Comparison of ENCODE assay signal across 18 cellular contexts in the genomic region with DNA sequence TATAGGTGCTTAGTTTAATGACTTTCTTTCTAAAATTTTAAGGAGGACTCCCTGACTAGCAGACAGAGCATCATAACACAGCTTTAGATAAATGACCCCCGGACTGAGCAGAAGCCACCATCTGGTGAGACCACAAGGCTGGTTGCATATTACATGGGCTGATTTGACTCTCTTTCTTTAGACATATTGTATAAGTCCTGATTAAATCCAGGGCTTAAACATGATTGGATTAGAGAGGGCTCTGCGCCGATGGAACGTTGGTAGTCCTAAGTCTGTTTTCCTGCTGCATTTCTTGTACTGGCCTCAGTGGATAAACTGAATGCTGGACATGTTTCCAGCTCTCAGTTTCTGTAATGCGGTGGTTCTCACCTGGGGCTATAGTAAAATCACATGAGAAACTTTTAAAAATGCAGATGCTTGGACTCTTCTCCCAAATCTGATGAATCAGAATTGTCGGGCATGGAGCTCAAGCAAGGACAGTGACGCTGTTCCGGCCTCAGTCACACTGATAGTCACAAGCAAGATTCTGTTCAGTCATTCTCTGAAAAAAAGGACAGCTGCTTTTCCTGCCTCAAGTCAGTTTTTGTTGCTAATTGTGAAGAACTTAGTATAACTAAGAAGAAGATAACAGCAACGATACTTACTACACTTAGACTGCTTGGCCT. TPM values are rescaled to one million over a fixed set of nuclear protein-coding genes. Genes with fewer than 3 reads are reported as not detected.
DNase-seq lines count a peak whose midpoint lies in the region; ATAC-seq, FAIRE-seq and TF ChIP-seq lines count a peak whose summit lies in the region.
"Had no signal": no experiment of that assay in that cellular context is flagged by ENCODE, and none has a peak within 500 bp of the region (broad histone marks: within the 10 kb centered on the region; RNA-seq: fewer than 3 reads in every experiment).

No MANE protein-coding gene starts in this region.

- ATAC-seq in gastrocnemius medialis (no peak), HG03521 (IDR thresholded peaks at IDR 0.05; ENCODE audit: unreplicated experiment) (no peak)
- ATAC-seq: HepG2 had no signal

- FAIRE-seq in D721Med (lab: Jason Lieb, UNC): no peak
- FAIRE-seq: A204.1, HepG2 had no signal

- DNase-seq in D341Med (ENCODE audit: low spot score) (peak; percentile 51), D721Med (ENCODE audit: insufficient read length, low spot score) (peak; percentile 37), adrenal gland (peak; percentile 40 to 80 (median 70)), gastrocnemius medialis (no peak), NCI-H2029 (lab: John Stamatoyannopoulos, UW) (no peak)
- DNase-seq: ACHN; BE2C; C1 segment of cervical spinal cord; Caco-2; CD4-positive, CD25-positive, alpha-beta regulatory T cell; CD8-positive, alpha-beta memory T cell; DMS79 treated with DMSO at 0.1 percent for 48 hours; GF-D8; GOT3; H7 had no signal

- H3K27me3 ChIP-seq in adrenal gland: no peaks in the 10 kb centered on the region
- no peaks in the 10 kb centered on the region for H3K27me3 ChIP-seq in gastrocnemius medialis
- H3K27me3 ChIP-seq: BE2C had no signal

- peak overlapping the region; percentile 23 to 87 (median 50) for H3K27ac ChIP-seq in adrenal gland
- peak overlapping the region in 3 of 4 donors; percentile 28 to 96 (median 51) for H3K27ac ChIP-seq in gastrocnemius medialis

- H3K4me1 ChIP-seq in adrenal gland (replicated peaks in 1 of 2) (peaks cover 5 to 32% of the 10 kb centered on the region in 2 donors), gastrocnemius medialis (peaks cover 36 to 40% of the 10 kb centered on the region in 2 donors)
- H3K4me1 ChIP-seq: BE2C, Caco-2 had no signal

- H3K36me3 ChIP-seq in adrenal gland (replicated peaks in 1 of 2) (peaks cover 0 to 69% of the 10 kb centered on the region in 2 donors), gastrocnemius medialis (peaks cover 0 to 68% of the 10 kb centered on the region in 2 donors)

- in situ Hi-C loops in gastrocnemius medialis (cut with MboI; ENCODE audit: low sequenced_read_pairs in 4 of 4): no loop called here

- peak in 1 of 2 donors; percentile 32 for TF ChIP-seq POLR2A in adrenal gland (IDR thresholded peaks at IDR 0.05)
- no peak for TF ChIP-seq POLR2A in gastrocnemius medialis (IDR thresholded peaks at IDR 0.05)

- H3K9me3 ChIP-seq in adrenal gland (replicated peaks in 1 of 3) (no peaks in the 10 kb centered on the region), gastrocnemius medialis (no peaks in the 10 kb centered on the region)
- H3K9me3 ChIP-seq: BE2C, Caco-2 had no signal

- H3K4me3 ChIP-seq in adrenal gland (no peak overlapping the region), gastrocnemius medialis (no peak overlapping the region)

- intact Hi-C loops in adrenal gland (cut with DNase I) (no loop called here), gastrocnemius medialis (cut with DNase I; ENCODE audit: low total_unique reads) (no loop called here)

- no peak for TF ChIP-seq CTCF in D721Med (IDR thresholded peaks at IDR 0.05; ENCODE audit: insufficient read depth, missing control alignments)
- TF ChIP-seq CTCF in adrenal gland (IDR thresholded peaks at IDR 0.05): no peak
- TF ChIP-seq CTCF in gastrocnemius medialis (IDR thresholded peaks at IDR 0.05 in 4 of 5, conservative IDR thresholded peaks at IDR 0.05 in 1 of 5): no peak

- WGBS in adrenal gland, 4 donors: 71 to 75% (median 73%) methylated on average over 9 of the region's 9 CpGs

RNA-seq across cellular contexts. Expression of a gene that starts 16.6 kb away (rescaled TPM):
- total RNA-seq in adrenal gland: 10 to 100 TPM; 12.1 to 46.3 (median 34.8) TPM
- 10 to 100 TPM in 2 of 3 donors, 1 to 10 TPM in 1; 5.3 to 19.1 (median 12.7) TPM for polyA plus RNA-seq in adrenal gland
- total RNA-seq in gastrocnemius medialis: 10 to 100 TPM; 19.0 to 86.7 (median 34.2) TPM

RNA-seq across cellular contexts. Expression of a gene that starts 49.0 kb away (rescaled TPM):
- total RNA-seq in adrenal gland (1 to 10 TPM in 7 of 8 donors, under 1 TPM in 1; 0.37 to 4.0 (median 1.5) TPM), gastrocnemius medialis (1 to 10 TPM in 3 of 4 donors, under 1 TPM in 1; 0.85 to 2.6 (median 2.0) TPM)
- polyA plus RNA-seq in adrenal gland: 1 to 10 TPM in 1 of 3 donors, under 1 TPM in 2; 0.16 to 5.6 (median 0.30) TPM

RNA-seq across cellular contexts. Expression of a gene that starts 50.2 kb away (rescaled TPM):
- total RNA-seq in adrenal gland (10 to 100 TPM; 52.9 to 92.9 (median 71.2) TPM), gastrocnemius medialis (100 to 1,000 TPM in 3 of 4 donors, 10 to 100 TPM in 1; 86.7 to 170 (median 144) TPM)
- 100 to 1,000 TPM in 1 of 3 donors, 10 to 100 TPM in 2; 42.8 to 103 (median 63.7) TPM for polyA plus RNA-seq in adrenal gland

Comparison
In these comparisons a context has a peak if more than half of its experiments do, and no peak if none do; other contexts are left out.
1. DNase-seq: peak in D341Med (single experiment), D721Med (single experiment) and adrenal gland (7 of 7); none in gastrocnemius medialis (0 of 2) and NCI-H2029 (single experiment).